In the genomic region with DNA sequence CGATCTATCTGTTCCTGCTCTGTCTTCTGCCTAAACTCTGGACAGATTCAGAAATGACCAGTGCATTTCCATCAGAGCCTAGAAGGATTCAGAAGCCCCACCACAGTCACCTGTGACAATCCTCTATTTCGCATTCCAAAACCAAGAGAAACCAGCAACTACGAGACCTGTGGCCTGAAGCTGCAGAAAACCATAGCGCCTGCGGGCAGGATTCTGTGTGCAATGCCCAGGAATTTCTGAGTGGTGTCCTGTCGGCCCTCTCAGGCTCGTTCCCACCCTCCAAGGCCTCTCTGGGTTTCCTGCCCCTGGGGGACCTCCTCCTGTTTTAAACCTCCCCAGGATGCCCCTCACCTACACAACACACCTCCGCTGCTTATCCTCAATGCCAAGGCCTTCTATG, we compare ENCODE assay signal across 23 cellular contexts.
DNase-seq lines count a peak whose midpoint lies in the region; ATAC-seq and TF ChIP-seq lines count a peak whose summit lies in the region.
"Had no signal": no experiment of that assay in that cellular context is flagged by ENCODE, and none has a peak within 500 bp of the region (broad histone marks: within the 10 kb centered on the region; RNA-seq: fewer than 3 reads in every experiment).

No MANE protein-coding gene starts in this region.

- H2BK5ac ChIP-seq in trophoblast cell (ENCODE audit: low read depth, low read length, poor library complexity): no peak overlapping the region

- no peaks in the 10 kb centered on the region for H3F3A ChIP-seq in neural progenitor cell (ENCODE audit: low read depth)

- no peak overlapping the region for H3K23ac ChIP-seq in trophoblast cell (ENCODE audit: low read length)

- H3K27me3 Mint-ChIP-seq in neural progenitor cell (ENCODE audit: insufficient read depth, low read depth): peaks cover 18% of the 10 kb centered on the region
- H3K27me3 Mint-ChIP-seq in activated T-cell treated with anti-CD3 and anti-CD28 coated beads, Interleukin-2, amount 50 U/mL, for 72 hours (ENCODE audit: low read depth): no peaks in the 10 kb centered on the region

- H4K12ac ChIP-seq in trophoblast cell (ENCODE audit: low read depth, low read length): no peak overlapping the region

- H3K36me3 Mint-ChIP-seq in neural progenitor cell: peaks cover 1% of the 10 kb centered on the region
- no peaks in the 10 kb centered on the region for H3K36me3 Mint-ChIP-seq in activated T-cell treated with anti-CD3 and anti-CD28 coated beads, Interleukin-2, amount 50 U/mL, for 72 hours (ENCODE audit: insufficient read depth in 2 of 2)
- H3K36me3 Mint-ChIP-seq: CD14-positive monocyte; CD4-positive, alpha-beta memory T cell; CD4-positive, CD25-positive, alpha-beta regulatory T cell; CD8-positive, alpha-beta memory T cell had no signal

- no peak overlapping the region for H2BK120ac ChIP-seq in trophoblast cell (ENCODE audit: insufficient read depth, low read length, poor library complexity)

- no peak overlapping the region for H4K91ac ChIP-seq in trophoblast cell (ENCODE audit: low read depth, low read length)

- H3K27me3 ChIP-seq in BLaER1: no peaks in the 10 kb centered on the region
- H3K27me3 ChIP-seq in BLaER1 treated with 17β-estradiol and CSF1 and Interleukin-3, amounts not matched to agents 10 nM and 100 nM: peaks cover 0 to 13% (median 0%) of the 10 kb centered on the region in 11 experiments; a peak in 3 of 22 replicates
- H3K27me3 ChIP-seq in neural progenitor cell: no peaks in the 10 kb centered on the region
- H3K27me3 ChIP-seq in trophoblast cell (ENCODE audit: insufficient read depth, low read length): no peaks in the 10 kb centered on the region
- H3K27me3 ChIP-seq: BE2C had no signal

- DNase-seq in neural progenitor cell (ENCODE audit: low spot score): no peak
- DNase-seq in trophoblast cell: peak; percentile 95 to 98
- no peak for DNase-seq in activated T-cell treated with anti-CD3 and anti-CD28 coated beads, Interleukin-2, amount 50 U/mL, for 72 hours
- DNase-seq: 8988T; ACHN; BE2C; C1 segment of cervical spinal cord; CD4-positive, alpha-beta memory T cell; CD4-positive, CD25-positive, alpha-beta regulatory T cell; CD8-positive, alpha-beta memory T cell; COR-L47; DMS 273 treated with DMSO at 0.1 percent for 48 hours; DMS153; DMS53; DMS79; DND-41; EL; GF-D8 had no signal

- H3K9me3 ChIP-seq in BLaER1 (no peaks in the 10 kb centered on the region), neural progenitor cell (ENCODE audit: low read depth) (no peaks in the 10 kb centered on the region), trophoblast cell (ENCODE audit: insufficient read depth, low read depth, low read length) (peaks cover 3% of the 10 kb centered on the region)
- H3K9me3 ChIP-seq in BLaER1 treated with 17β-estradiol and CSF1 and Interleukin-3, amounts not matched to agents 10 nM and 100 nM (replicated peaks in 1 of 11): no peaks in the 10 kb centered on the region
- H3K9me3 ChIP-seq: BE2C had no signal

- H3K36me3 ChIP-seq in BLaER1: no peaks in the 10 kb centered on the region
- no peaks in the 10 kb centered on the region for H3K36me3 ChIP-seq in BLaER1 treated with 17β-estradiol and CSF1 and Interleukin-3, amounts not matched to agents 10 nM and 100 nM
- no peaks in the 10 kb centered on the region for H3K36me3 ChIP-seq in neural progenitor cell
- H3K36me3 ChIP-seq in trophoblast cell (ENCODE audit: control insufficient read depth in 1 of 2, insufficient read depth in 2 of 2, low read length in 2 of 2): no peaks in the 10 kb centered on the region
- H3K36me3 ChIP-seq: BE2C had no signal

- no peak overlapping the region for H2AFZ ChIP-seq in neural progenitor cell (replicated peaks)
- no peak overlapping the region for H2AFZ ChIP-seq in trophoblast cell (ENCODE audit: insufficient read depth, low read length, poor library complexity)

- H3K4me2 ChIP-seq in BLaER1 (peak overlapping the region; percentile 91), neural progenitor cell (no peak overlapping the region), trophoblast cell (ENCODE audit: low read length) (no peak overlapping the region)
- peak overlapping the region in 6 of 11 experiments; percentile 82 to 98 (median 87); a peak in 7 of 22 replicates for H3K4me2 ChIP-seq in BLaER1 treated with 17β-estradiol and CSF1 and Interleukin-3, amounts not matched to agents 10 nM and 100 nM

- no peak for TF ChIP-seq CTCF in neural progenitor cell (IDR thresholded peaks at IDR 0.05)

- H3K4me3 ChIP-seq in BLaER1 (no peak overlapping the region), neural progenitor cell (no peak overlapping the region), trophoblast cell (ENCODE audit: low read depth, low read length) (no peak overlapping the region)
- H3K4me3 ChIP-seq in BLaER1 treated with 17β-estradiol and CSF1 and Interleukin-3, amounts not matched to agents 10 nM and 100 nM: no peak overlapping the region

- H3K18ac ChIP-seq in trophoblast cell (ENCODE audit: low read length): no peak overlapping the region

- H4K8ac ChIP-seq in trophoblast cell (ENCODE audit: low read depth, low read length): no peak overlapping the region

- no peak overlapping the region for H3K27ac ChIP-seq in BLaER1
- H3K27ac ChIP-seq in BLaER1 treated with 17β-estradiol and CSF1 and Interleukin-3, amounts not matched to agents 10 nM and 100 nM: no peak overlapping the region
- no peak overlapping the region for H3K27ac ChIP-seq in neural progenitor cell
- no peak overlapping the region for H3K27ac ChIP-seq in trophoblast cell (ENCODE audit: low read depth, low read length)

- H3K9me3 Mint-ChIP-seq in neural progenitor cell: no peaks in the 10 kb centered on the region
- H3K9me3 Mint-ChIP-seq in activated T-cell treated with anti-CD3 and anti-CD28 coated beads, Interleukin-2, amount 50 U/mL, for 72 hours: no peaks in the 10 kb centered on the region
- H3K9me3 Mint-ChIP-seq: CD14-positive monocyte; CD4-positive, alpha-beta memory T cell; CD4-positive, CD25-positive, alpha-beta regulatory T cell; CD8-positive, alpha-beta memory T cell had no signal

- no CpG with 5 or more reads among the region's 8 CpGs for WGBS in trophoblast cell (ENCODE audit: extremely low coverage, insufficient coverage, insufficient read length)

- H4K20me1 ChIP-seq in BLaER1: no peaks in the 10 kb centered on the region
- peaks cover 0 to 5% (median 0%) of the 10 kb centered on the region in 11 experiments; a peak in 1 of 22 replicates for H4K20me1 ChIP-seq in BLaER1 treated with 17β-estradiol and CSF1 and Interleukin-3, amounts not matched to agents 10 nM and 100 nM
- no peaks in the 10 kb centered on the region for H4K20me1 ChIP-seq in neural progenitor cell (ENCODE audit: low read depth)

- H3K4ac ChIP-seq in trophoblast cell (ENCODE audit: low read depth, low read length): no peak overlapping the region

- no peak overlapping the region for H2AK5ac ChIP-seq in trophoblast cell (ENCODE audit: low read length)

- H3K27ac Mint-ChIP-seq in neural progenitor cell: peak overlapping the region; percentile 13
- H3K27ac Mint-ChIP-seq in activated T-cell treated with anti-CD3 and anti-CD28 coated beads, Interleukin-2, amount 50 U/mL, for 72 hours: no peak overlapping the region
- H3K27ac Mint-ChIP-seq: CD14-positive monocyte; CD4-positive, alpha-beta memory T cell; CD4-positive, CD25-positive, alpha-beta regulatory T cell; CD8-positive, alpha-beta memory T cell had no signal

- no peak overlapping the region for H2BK12ac ChIP-seq in trophoblast cell (ENCODE audit: low read length)

- H3K4me1 Mint-ChIP-seq in neural progenitor cell: peaks cover 43% of the 10 kb centered on the region
- no peaks in the 10 kb centered on the region for H3K4me1 Mint-ChIP-seq in activated T-cell treated with anti-CD3 and anti-CD28 coated beads, Interleukin-2, amount 50 U/mL, for 72 hours (ENCODE audit: low read depth)
- H3K4me1 Mint-ChIP-seq: CD4-positive, alpha-beta memory T cell; CD8-positive, alpha-beta memory T cell had no signal

- no peak overlapping the region for H3K14ac ChIP-seq in trophoblast cell (ENCODE audit: low read length)

- no peak overlapping the region for H3K4me3 Mint-ChIP-seq in neural progenitor cell
- H3K4me3 Mint-ChIP-seq in activated T-cell treated with anti-CD3 and anti-CD28 coated beads, Interleukin-2, amount 50 U/mL, for 72 hours: no peak overlapping the region
- H3K4me3 Mint-ChIP-seq: CD14-positive monocyte; CD4-positive, alpha-beta memory T cell; CD4-positive, CD25-positive, alpha-beta regulatory T cell; CD8-positive, alpha-beta memory T cell had no signal

- H3K4me1 ChIP-seq in BLaER1: peaks cover 52% of the 10 kb centered on the region
- H3K4me1 ChIP-seq in BLaER1 treated with 17β-estradiol and CSF1 and Interleukin-3, amounts not matched to agents 10 nM and 100 nM: peaks cover 25 to 53% (median 49%) of the 10 kb centered on the region in 10 experiments
- H3K4me1 ChIP-seq in neural progenitor cell: peaks cover 5% of the 10 kb centered on the region
- no peaks in the 10 kb centered on the region for H3K4me1 ChIP-seq in trophoblast cell (ENCODE audit: control insufficient read depth in 1 of 2, insufficient read depth in 2 of 2, low read length in 2 of 2)

- ATAC-seq in GM18858 (IDR thresholded peaks at IDR 0.05; ENCODE audit: unreplicated experiment): no peak
- ATAC-seq in GM19452 (IDR thresholded peaks at IDR 0.05; ENCODE audit: unreplicated experiment): no peak
- no peak for ATAC-seq in activated T-cell treated with anti-CD3 and anti-CD28 coated beads, Interleukin-2, amount 50 U/mL, for 72 hours (replicated peaks in 1 of 2)

- no peaks in the 10 kb centered on the region for H3K79me1 ChIP-seq in trophoblast cell (ENCODE audit: low read length)

- H3K9ac ChIP-seq in BLaER1 (no peak overlapping the region), neural progenitor cell (no peak overlapping the region), trophoblast cell (ENCODE audit: low read length) (no peak overlapping the region)
- H3K9ac ChIP-seq in BLaER1 treated with 17β-estradiol and CSF1 and Interleukin-3, amounts not matched to agents 10 nM and 100 nM: 0 out of 22 replicates have a peak overlapping the region, but pooled peaks of 1 of the 11 experiments have one; percentile 13

- H3K79me2 ChIP-seq in neural progenitor cell (ENCODE audit: low read depth) (no peaks in the 10 kb centered on the region), trophoblast cell (ENCODE audit: control insufficient read depth, insufficient read depth, low read length, poor library complexity) (no peaks in the 10 kb centered on the region)

Comparison
In these comparisons a context has a peak if more than half of its experiments do, and no peak if none do; other contexts are left out.
1. H3K4me2 ChIP-seq: peak in BLaER1 (single experiment) and BLaER1 treated with 17β-estradiol and CSF1 and Interleukin-3, amounts not matched to agents 10 nM and 100 nM (6 of 11); none in neural progenitor cell (single experiment) and trophoblast cell (single experiment).
2. DNase-seq: peak in trophoblast cell (2 of 2); none in neural progenitor cell (single experiment) and activated T-cell treated with anti-CD3 and anti-CD28 coated beads, Interleukin-2, amount 50 U/mL, for 72 hours (0 of 2).